ENCODE assay signal across 1 cellular context in the genomic region with DNA sequence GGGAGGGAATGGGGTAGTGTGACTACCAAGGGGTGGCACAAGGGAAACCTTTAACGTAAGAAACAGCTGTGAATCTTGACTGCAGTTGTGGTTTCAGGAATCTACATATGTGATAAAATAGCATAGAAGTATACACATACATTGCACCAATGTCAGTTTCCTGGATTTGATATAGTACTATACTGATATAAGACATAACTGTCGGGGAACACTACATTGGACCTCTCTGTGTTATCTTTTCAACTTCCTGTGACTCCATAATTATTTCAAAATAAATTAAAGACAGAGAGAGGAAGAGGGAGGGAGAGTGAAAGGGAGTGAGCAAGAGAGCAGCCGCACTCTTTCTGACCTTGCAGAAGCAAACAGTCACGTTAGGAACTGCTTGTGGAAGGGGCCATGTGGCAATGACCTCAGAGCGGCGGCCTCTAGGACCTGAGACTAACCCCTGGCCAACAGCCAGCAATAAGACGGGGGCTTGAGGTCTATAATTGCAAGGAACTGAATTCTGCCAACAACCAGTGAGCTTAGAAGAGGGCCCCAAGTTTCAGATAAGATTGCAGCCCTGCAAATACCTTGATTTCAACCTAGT.
A peak's percentile ranks its signal among the peaks of the same experiment; 100 is the strongest.
TF ChIP-seq lines count a peak whose summit lies in the region.

No MANE protein-coding gene starts in this region.

TF ChIP-seq in HepG2, 621 proteins besides CTCF, POLR2A, EP300 and RAD21 (continued from another document and continues in another):
- TF ChIP-seq HNF4A (CRISPR knock-in tag; IDR thresholded peaks at IDR 0.05) (0 out of 2 replicates have a peak, but pooled peaks have one; percentile 8), JDP2 (CRISPR knock-in tag; IDR thresholded peaks at IDR 0.05; ENCODE audit: borderline replicate concordance) (no peak), HNRNPUL1 (IDR thresholded peaks at IDR 0.05; ENCODE audit: low read depth, low read length) (no peak), ZNF749 (CRISPR knock-in tag; IDR thresholded peaks at IDR 0.05; ENCODE audit: borderline replicate concordance) (no peak), ZNF567 (CRISPR knock-in tag; IDR thresholded peaks at IDR 0.05; ENCODE audit: borderline replicate concordance) (no peak), ZNF460 (CRISPR knock-in tag; IDR thresholded peaks at IDR 0.05; ENCODE audit: borderline replicate concordance) (no peak), FOXA1 (IDR thresholded peaks at IDR 0.05) (no peak), FOXA1 (CRISPR knock-in tag; IDR thresholded peaks at IDR 0.05) (no peak), ZNF652 (CRISPR knock-in tag; IDR thresholded peaks at IDR 0.05; ENCODE audit: borderline replicate concordance, low read depth) (no peak), CCAR2 (optimal IDR thresholded peaks at IDR 0.05; ENCODE audit: low read depth, low read length) (no peak), SNAPC2 (CRISPR knock-in tag; IDR thresholded peaks at IDR 0.05) (no peak), STAG1 (CRISPR knock-in tag; IDR thresholded peaks at IDR 0.05) (no peak), ZNF160 (CRISPR knock-in tag; IDR thresholded peaks at IDR 0.05) (no peak), SOX5 (CRISPR knock-in tag; IDR thresholded peaks at IDR 0.05; ENCODE audit: borderline replicate concordance) (no peak), NFE2L1 (CRISPR knock-in tag; IDR thresholded peaks at IDR 0.05; ENCODE audit: borderline replicate concordance) (no peak), TEAD3 (CRISPR knock-in tag; optimal IDR thresholded peaks at IDR 0.05; ENCODE audit: borderline replicate concordance) (no peak), ZNF44 (CRISPR knock-in tag; IDR thresholded peaks at IDR 0.05) (no peak), MYNN (CRISPR knock-in tag; IDR thresholded peaks at IDR 0.05; ENCODE audit: low read depth) (no peak), ZFP62 (CRISPR knock-in tag; IDR thresholded peaks at IDR 0.05) (no peak), ZBTB42 (CRISPR knock-in tag; IDR thresholded peaks at IDR 0.05) (no peak), ZNF205 (CRISPR knock-in tag; IDR thresholded peaks at IDR 0.05) (no peak), PHF5A (CRISPR knock-in tag; IDR thresholded peaks at IDR 0.05; ENCODE audit: low read depth, unreplicated experiment) (no peak), GATAD2A (CRISPR knock-in tag; IDR thresholded peaks at IDR 0.05) (0 out of 2 replicates have a peak, but pooled peaks have one; percentile 20), RARA (CRISPR knock-in tag; IDR thresholded peaks at IDR 0.05) (peak; percentile 76), HIVEP1 (CRISPR knock-in tag; IDR thresholded peaks at IDR 0.05) (no peak), ZNF451 (CRISPR knock-in tag; IDR thresholded peaks at IDR 0.05) (no peak)
- TF ChIP-seq, protein P1, sequence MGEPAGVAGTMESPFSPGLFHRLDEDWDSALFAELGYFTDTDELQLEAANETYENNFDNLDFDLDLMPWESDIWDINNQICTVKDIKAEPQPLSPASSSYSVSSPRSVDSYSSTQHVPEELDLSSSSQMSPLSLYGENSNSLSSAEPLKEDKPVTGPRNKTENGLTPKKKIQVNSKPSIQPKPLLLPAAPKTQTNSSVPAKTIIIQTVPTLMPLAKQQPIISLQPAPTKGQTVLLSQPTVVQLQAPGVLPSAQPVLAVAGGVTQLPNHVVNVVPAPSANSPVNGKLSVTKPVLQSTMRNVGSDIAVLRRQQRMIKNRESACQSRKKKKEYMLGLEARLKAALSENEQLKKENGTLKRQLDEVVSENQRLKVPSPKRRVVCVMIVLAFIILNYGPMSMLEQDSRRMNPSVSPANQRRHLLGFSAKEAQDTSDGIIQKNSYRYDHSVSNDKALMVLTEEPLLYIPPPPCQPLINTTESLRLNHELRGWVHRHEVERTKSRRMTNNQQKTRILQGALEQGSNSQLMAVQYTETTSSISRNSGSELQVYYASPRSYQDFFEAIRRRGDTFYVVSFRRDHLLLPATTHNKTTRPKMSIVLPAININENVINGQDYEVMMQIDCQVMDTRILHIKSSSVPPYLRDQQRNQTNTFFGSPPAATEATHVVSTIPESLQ (CRISPR knock-in tag; conservative IDR thresholded peaks at IDR 0.05) = no peak
- TF ChIP-seq, protein P2, sequence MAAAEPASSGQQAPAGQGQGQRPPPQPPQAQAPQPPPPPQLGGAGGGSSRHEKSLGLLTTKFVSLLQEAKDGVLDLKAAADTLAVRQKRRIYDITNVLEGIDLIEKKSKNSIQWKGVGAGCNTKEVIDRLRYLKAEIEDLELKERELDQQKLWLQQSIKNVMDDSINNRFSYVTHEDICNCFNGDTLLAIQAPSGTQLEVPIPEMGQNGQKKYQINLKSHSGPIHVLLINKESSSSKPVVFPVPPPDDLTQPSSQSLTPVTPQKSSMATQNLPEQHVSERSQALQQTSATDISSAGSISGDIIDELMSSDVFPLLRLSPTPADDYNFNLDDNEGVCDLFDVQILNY (CRISPR knock-in tag; conservative IDR thresholded peaks at IDR 0.05) = no peak
- TF ChIP-seq, protein P3, sequence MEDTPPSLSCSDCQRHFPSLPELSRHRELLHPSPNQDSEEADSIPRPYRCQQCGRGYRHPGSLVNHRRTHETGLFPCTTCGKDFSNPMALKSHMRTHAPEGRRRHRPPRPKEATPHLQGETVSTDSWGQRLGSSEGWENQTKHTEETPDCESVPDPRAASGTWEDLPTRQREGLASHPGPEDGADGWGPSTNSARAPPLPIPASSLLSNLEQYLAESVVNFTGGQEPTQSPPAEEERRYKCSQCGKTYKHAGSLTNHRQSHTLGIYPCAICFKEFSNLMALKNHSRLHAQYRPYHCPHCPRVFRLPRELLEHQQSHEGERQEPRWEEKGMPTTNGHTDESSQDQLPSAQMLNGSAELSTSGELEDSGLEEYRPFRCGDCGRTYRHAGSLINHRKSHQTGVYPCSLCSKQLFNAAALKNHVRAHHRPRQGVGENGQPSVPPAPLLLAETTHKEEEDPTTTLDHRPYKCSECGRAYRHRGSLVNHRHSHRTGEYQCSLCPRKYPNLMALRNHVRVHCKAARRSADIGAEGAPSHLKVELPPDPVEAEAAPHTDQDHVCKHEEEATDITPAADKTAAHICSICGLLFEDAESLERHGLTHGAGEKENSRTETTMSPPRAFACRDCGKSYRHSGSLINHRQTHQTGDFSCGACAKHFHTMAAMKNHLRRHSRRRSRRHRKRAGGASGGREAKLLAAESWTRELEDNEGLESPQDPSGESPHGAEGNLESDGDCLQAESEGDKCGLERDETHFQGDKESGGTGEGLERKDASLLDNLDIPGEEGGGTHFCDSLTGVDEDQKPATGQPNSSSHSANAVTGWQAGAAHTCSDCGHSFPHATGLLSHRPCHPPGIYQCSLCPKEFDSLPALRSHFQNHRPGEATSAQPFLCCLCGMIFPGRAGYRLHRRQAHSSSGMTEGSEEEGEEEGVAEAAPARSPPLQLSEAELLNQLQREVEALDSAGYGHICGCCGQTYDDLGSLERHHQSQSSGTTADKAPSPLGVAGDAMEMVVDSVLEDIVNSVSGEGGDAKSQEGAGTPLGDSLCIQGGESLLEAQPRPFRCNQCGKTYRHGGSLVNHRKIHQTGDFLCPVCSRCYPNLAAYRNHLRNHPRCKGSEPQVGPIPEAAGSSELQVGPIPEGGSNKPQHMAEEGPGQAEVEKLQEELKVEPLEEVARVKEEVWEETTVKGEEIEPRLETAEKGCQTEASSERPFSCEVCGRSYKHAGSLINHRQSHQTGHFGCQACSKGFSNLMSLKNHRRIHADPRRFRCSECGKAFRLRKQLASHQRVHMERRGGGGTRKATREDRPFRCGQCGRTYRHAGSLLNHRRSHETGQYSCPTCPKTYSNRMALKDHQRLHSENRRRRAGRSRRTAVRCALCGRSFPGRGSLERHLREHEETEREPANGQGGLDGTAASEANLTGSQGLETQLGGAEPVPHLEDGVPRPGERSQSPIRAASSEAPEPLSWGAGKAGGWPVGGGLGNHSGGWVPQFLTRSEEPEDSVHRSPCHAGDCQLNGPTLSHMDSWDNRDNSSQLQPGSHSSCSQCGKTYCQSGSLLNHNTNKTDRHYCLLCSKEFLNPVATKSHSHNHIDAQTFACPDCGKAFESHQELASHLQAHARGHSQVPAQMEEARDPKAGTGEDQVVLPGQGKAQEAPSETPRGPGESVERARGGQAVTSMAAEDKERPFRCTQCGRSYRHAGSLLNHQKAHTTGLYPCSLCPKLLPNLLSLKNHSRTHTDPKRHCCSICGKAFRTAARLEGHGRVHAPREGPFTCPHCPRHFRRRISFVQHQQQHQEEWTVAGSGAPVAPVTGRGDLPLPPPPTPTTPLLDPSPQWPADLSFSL (CRISPR knock-in tag; IDR thresholded peaks at IDR 0.05) = no peak
- TF ChIP-seq, protein P4, sequence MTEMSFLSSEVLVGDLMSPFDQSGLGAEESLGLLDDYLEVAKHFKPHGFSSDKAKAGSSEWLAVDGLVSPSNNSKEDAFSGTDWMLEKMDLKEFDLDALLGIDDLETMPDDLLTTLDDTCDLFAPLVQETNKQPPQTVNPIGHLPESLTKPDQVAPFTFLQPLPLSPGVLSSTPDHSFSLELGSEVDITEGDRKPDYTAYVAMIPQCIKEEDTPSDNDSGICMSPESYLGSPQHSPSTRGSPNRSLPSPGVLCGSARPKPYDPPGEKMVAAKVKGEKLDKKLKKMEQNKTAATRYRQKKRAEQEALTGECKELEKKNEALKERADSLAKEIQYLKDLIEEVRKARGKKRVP (CRISPR knock-in tag; IDR thresholded peaks at IDR 0.05) = no peak
- TF ChIP-seq, protein P5, sequence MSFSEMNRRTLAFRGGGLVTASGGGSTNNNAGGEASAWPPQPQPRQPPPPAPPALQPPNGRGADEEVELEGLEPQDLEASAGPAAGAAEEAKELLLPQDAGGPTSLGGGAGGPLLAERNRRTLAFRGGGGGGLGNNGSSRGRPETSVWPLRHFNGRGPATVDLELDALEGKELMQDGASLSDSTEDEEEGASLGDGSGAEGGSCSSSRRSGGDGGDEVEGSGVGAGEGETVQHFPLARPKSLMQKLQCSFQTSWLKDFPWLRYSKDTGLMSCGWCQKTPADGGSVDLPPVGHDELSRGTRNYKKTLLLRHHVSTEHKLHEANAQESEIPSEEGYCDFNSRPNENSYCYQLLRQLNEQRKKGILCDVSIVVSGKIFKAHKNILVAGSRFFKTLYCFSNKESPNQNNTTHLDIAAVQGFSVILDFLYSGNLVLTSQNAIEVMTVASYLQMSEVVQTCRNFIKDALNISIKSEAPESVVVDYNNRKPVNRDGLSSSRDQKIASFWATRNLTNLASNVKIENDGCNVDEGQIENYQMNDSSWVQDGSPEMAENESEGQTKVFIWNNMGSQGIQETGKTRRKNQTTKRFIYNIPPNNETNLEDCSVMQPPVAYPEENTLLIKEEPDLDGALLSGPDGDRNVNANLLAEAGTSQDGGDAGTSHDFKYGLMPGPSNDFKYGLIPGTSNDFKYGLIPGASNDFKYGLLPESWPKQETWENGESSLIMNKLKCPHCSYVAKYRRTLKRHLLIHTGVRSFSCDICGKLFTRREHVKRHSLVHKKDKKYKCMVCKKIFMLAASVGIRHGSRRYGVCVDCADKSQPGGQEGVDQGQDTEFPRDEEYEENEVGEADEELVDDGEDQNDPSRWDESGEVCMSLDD (CRISPR knock-in tag; IDR thresholded peaks at IDR 0.05; ENCODE audit: borderline replicate concordance) = no peak
- TF ChIP-seq, protein P6, sequence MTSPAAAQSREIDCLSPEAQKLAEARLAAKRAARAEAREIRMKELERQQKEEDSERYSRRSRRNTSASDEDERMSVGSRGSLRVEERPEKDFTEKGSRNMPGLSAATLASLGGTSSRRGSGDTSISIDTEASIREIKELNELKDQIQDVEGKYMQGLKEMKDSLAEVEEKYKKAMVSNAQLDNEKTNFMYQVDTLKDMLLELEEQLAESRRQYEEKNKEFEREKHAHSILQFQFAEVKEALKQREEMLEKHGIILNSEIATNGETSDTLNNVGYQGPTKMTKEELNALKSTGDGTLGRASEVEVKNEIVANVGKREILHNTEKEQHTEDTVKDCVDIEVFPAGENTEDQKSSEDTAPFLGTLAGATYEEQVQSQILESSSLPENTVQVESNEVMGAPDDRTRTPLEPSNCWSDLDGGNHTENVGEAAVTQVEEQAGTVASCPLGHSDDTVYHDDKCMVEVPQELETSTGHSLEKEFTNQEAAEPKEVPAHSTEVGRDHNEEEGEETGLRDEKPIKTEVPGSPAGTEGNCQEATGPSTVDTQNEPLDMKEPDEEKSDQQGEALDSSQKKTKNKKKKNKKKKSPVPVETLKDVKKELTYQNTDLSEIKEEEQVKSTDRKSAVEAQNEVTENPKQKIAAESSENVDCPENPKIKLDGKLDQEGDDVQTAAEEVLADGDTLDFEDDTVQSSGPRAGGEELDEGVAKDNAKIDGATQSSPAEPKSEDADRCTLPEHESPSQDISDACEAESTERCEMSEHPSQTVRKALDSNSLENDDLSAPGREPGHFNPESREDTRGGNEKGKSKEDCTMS (CRISPR knock-in tag; conservative IDR thresholded peaks at IDR 0.05) = no peak
- TF ChIP-seq, protein P7, sequence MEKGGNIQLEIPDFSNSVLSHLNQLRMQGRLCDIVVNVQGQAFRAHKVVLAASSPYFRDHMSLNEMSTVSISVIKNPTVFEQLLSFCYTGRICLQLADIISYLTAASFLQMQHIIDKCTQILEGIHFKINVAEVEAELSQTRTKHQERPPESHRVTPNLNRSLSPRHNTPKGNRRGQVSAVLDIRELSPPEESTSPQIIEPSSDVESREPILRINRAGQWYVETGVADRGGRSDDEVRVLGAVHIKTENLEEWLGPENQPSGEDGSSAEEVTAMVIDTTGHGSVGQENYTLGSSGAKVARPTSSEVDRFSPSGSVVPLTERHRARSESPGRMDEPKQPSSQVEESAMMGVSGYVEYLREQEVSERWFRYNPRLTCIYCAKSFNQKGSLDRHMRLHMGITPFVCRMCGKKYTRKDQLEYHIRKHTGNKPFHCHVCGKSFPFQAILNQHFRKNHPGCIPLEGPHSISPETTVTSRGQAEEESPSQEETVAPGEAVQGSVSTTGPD (CRISPR knock-in tag; IDR thresholded peaks at IDR 0.05) = no peak
- TF ChIP-seq, protein P8, sequence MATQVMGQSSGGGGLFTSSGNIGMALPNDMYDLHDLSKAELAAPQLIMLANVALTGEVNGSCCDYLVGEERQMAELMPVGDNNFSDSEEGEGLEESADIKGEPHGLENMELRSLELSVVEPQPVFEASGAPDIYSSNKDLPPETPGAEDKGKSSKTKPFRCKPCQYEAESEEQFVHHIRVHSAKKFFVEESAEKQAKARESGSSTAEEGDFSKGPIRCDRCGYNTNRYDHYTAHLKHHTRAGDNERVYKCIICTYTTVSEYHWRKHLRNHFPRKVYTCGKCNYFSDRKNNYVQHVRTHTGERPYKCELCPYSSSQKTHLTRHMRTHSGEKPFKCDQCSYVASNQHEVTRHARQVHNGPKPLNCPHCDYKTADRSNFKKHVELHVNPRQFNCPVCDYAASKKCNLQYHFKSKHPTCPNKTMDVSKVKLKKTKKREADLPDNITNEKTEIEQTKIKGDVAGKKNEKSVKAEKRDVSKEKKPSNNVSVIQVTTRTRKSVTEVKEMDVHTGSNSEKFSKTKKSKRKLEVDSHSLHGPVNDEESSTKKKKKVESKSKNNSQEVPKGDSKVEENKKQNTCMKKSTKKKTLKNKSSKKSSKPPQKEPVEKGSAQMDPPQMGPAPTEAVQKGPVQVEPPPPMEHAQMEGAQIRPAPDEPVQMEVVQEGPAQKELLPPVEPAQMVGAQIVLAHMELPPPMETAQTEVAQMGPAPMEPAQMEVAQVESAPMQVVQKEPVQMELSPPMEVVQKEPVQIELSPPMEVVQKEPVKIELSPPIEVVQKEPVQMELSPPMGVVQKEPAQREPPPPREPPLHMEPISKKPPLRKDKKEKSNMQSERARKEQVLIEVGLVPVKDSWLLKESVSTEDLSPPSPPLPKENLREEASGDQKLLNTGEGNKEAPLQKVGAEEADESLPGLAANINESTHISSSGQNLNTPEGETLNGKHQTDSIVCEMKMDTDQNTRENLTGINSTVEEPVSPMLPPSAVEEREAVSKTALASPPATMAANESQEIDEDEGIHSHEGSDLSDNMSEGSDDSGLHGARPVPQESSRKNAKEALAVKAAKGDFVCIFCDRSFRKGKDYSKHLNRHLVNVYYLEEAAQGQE (IDR thresholded peaks at IDR 0.05; ENCODE audit: borderline replicate concordance in 1 of 2, low read depth in 1 of 2, low read length in 2 of 2) = no peak
